Comparison of ENCODE assay signal across 25 cellular contexts in the genomic region with DNA sequence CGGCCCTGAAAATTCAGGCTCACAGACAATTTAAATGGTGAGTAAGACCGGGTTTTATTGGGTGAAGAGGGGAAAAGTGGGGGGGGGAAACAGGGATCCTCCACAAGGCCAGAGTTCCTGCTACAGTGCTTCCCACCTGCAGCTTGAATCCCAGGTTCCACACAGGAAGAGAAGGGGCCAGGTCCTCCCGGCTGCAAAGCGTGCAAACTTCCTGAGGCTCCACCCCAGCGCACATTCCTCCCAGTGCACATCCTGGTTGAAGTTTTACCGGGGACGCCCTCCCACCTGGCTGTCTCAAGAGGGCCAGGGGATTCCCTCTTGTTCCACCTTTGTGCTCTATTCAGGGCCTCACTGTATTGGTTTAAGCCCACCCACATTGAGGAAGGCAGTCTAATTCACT.
DNase-seq lines count a peak whose midpoint lies in the region; ATAC-seq, FAIRE-seq and TF ChIP-seq lines count a peak whose summit lies in the region.
"Had no signal": no experiment of that assay in that cellular context is flagged by ENCODE, and none has a peak within 500 bp of the region (broad histone marks: within the 10 kb centered on the region; RNA-seq: fewer than 3 reads in every experiment).

No MANE protein-coding gene starts in this region.

- H2BK12ac ChIP-seq in mesenchymal stem cell (ENCODE audit: low read length in 2 of 2) = no peak overlapping the region

- H3K14ac ChIP-seq in mesenchymal stem cell (ENCODE audit: low read length in 2 of 2) = no peak overlapping the region

- H3K4me3 ChIP-seq in HepG2 (replicated peaks in 1 of 3; ENCODE audit: insufficient read depth in 1 of 3, low read depth in 2 of 3, low read length in 3 of 3) = no peak overlapping the region
- no peak overlapping the region for H3K4me3 ChIP-seq in right lobe of liver
- H3K4me3 ChIP-seq in mesenchymal stem cell (ENCODE audit: insufficient read depth in 1 of 2, low read depth in 1 of 2, low read length in 2 of 2) = no peak overlapping the region
- H3K4me3 ChIP-seq in upper lobe of left lung = no peak overlapping the region
- H3K4me3 ChIP-seq: BLaER1, GM23248, HAP-1 had no signal

- H3K27ac Mint-ChIP-seq in WTC11 (no peak overlapping the region), endothelial cell (ENCODE audit: unreplicated experiment) (peak overlapping the region; percentile 36)
- H3K27ac Mint-ChIP-seq: B cell; CD4-positive, CD25-positive, alpha-beta regulatory T cell; CD8-positive, alpha-beta T cell; HFFc6 had no signal

- H3K18ac ChIP-seq in mesenchymal stem cell (ENCODE audit: low read depth in 1 of 2, low read length in 2 of 2) = no peak overlapping the region

- no TSS peak for BruUV-seq in HepG2 (replicated peaks; lab: Mats Ljungman, UMichigan)

- H3K27me3 ChIP-seq in HepG2 (ENCODE audit: control insufficient read depth in 1 of 2, insufficient read depth in 2 of 2, low read length in 2 of 2) = peaks cover 2 to 9% of the 10 kb centered on the region in 2 experiments; a peak in 3 of 5 replicates
- no peaks in the 10 kb centered on the region for H3K27me3 ChIP-seq in right lobe of liver
- no peaks in the 10 kb centered on the region for H3K27me3 ChIP-seq in mesenchymal stem cell (ENCODE audit: control insufficient read depth in 1 of 2, insufficient read depth in 1 of 2, low read length in 2 of 2)
- no peaks in the 10 kb centered on the region for H3K27me3 ChIP-seq in upper lobe of left lung
- H3K27me3 ChIP-seq: BLaER1 had no signal

- H2AK5ac ChIP-seq in mesenchymal stem cell (ENCODE audit: low read length, severe bottlenecking) = no peak overlapping the region

- CTCF ChIA-PET in HepG2 (lab: Yijun Ruan, JAX; ENCODE audit: low intra/inter-chr PET ratio, low total read pairs) = no interaction called here
- CTCF ChIA-PET in WTC11 (lab: Charles Lee) = interaction anchor here (0.6 to 2.4 kb wide), 3 partner anchors 184 to 301 kb away, joined by 3 to 15 read pairs (median 4); no protein-coding TSS in a partner anchor

- FAIRE-seq in HepG2 (lab: Jason Lieb, UNC) = no peak
- FAIRE-seq: A204.1, D721Med, GM12891, GM18507, H54 had no signal

- H3K4me3 Mint-ChIP-seq in WTC11 = no peak overlapping the region
- H3K4me3 Mint-ChIP-seq in endothelial cell (ENCODE audit: unreplicated experiment) = no peak overlapping the region
- H3K4me3 Mint-ChIP-seq: B cell; CD4-positive, CD25-positive, alpha-beta regulatory T cell; CD8-positive, alpha-beta T cell; HFFc6 had no signal

- TF ChIP-seq CTCF in HepG2 (CRISPR knock-in tag; IDR thresholded peaks at IDR 0.05) = no peak
- no peak for TF ChIP-seq CTCF in right lobe of liver (IDR thresholded peaks at IDR 0.05)
- TF ChIP-seq CTCF in WTC11 (IDR thresholded peaks at IDR 0.05) = no peak
- no peak for TF ChIP-seq CTCF in endothelial cell (IDR thresholded peaks at IDR 0.05; ENCODE audit: unreplicated experiment)
- no peak for TF ChIP-seq CTCF in upper lobe of left lung (IDR thresholded peaks at IDR 0.05)

- no peak overlapping the region for H2BK120ac ChIP-seq in mesenchymal stem cell (ENCODE audit: low read depth, low read length)

- H3K36me3 Mint-ChIP-seq in WTC11 (no peaks in the 10 kb centered on the region), endothelial cell (ENCODE audit: low read depth, unreplicated experiment) (no peaks in the 10 kb centered on the region)
- H3K36me3 Mint-ChIP-seq: CD4-positive, CD25-positive, alpha-beta regulatory T cell; CD8-positive, alpha-beta T cell had no signal

- H3K9me3 ChIP-seq in HepG2 (ENCODE audit: low read length) (no peaks in the 10 kb centered on the region), right lobe of liver (no peaks in the 10 kb centered on the region), mesenchymal stem cell (ENCODE audit: control insufficient read depth, low read length) (peaks cover 3% of the 10 kb centered on the region), upper lobe of left lung (no peaks in the 10 kb centered on the region)
- H3K9me3 ChIP-seq: BLaER1, HAP-1 had no signal

- H4K91ac ChIP-seq in mesenchymal stem cell (ENCODE audit: low read length) = no peak overlapping the region

- H3K23ac ChIP-seq in mesenchymal stem cell (ENCODE audit: low read length in 2 of 2) = no peak overlapping the region

- H3K4me1 Mint-ChIP-seq in WTC11 (peaks cover 21% of the 10 kb centered on the region), endothelial cell (ENCODE audit: unreplicated experiment) (peaks cover 3% of the 10 kb centered on the region)
- H3K4me1 Mint-ChIP-seq: B cell; CD4-positive, CD25-positive, alpha-beta regulatory T cell had no signal

- no peak for TF ChIP-seq RAD21 in HepG2 (CRISPR knock-in tag; IDR thresholded peaks at IDR 0.05)

- H3K27me3 Mint-ChIP-seq in WTC11 (ENCODE audit: low read depth) (0 out of 2 replicates have a peak, but pooled peaks cover 1% of the 10 kb centered on the region), endothelial cell (ENCODE audit: unreplicated experiment) (no peaks in the 10 kb centered on the region)
- H3K27me3 Mint-ChIP-seq: B cell; CD4-positive, CD25-positive, alpha-beta regulatory T cell had no signal

- H3K4me2 ChIP-seq in HepG2 (ENCODE audit: low read depth, low read length) (peak overlapping the region; percentile 33), mesenchymal stem cell (ENCODE audit: low read length, poor library complexity, severe bottlenecking) (no peak overlapping the region)
- H3K4me2 ChIP-seq: BLaER1 had no signal

- peak overlapping the region; percentile 41 for H4K8ac ChIP-seq in mesenchymal stem cell (ENCODE audit: low read length)

- 23% methylated on average over 7 of the region's 7 CpGs for WGBS in HepG2 (ENCODE audit: low lambda C conversion rate)
- 37% methylated on average over 2 of the region's 7 CpGs for WGBS in right lobe of liver (ENCODE audit: insufficient coverage, low coverage, low lambda C conversion rate, missing lambda C conversion rate)
- WGBS in mesenchymal stem cell = 95% methylated on average over 7 of the region's 7 CpGs
- WGBS in upper lobe of left lung, 2 donors = 55 to 73% methylated on average over 5 to 7 of the region's 7 CpGs

- in situ Hi-C loops in HepG2 (cut with HindIII; ENCODE audit: extremely low pct_ligation_motif_present, low pct_unique_long_range_greater_than_20kb) = no loop called here

- H3K4me1 ChIP-seq in HepG2 (ENCODE audit: insufficient read depth, low read length) (peaks cover 16% of the 10 kb centered on the region), right lobe of liver (no peaks in the 10 kb centered on the region), mesenchymal stem cell (ENCODE audit: control insufficient read depth, insufficient read depth, low read depth, low read length) (no peaks in the 10 kb centered on the region), upper lobe of left lung (no peaks in the 10 kb centered on the region)
- H3K4me1 ChIP-seq: BLaER1, HAP-1 had no signal

- H2AFZ ChIP-seq in HepG2 (ENCODE audit: low read length) = no peak overlapping the region
- H2AFZ ChIP-seq in mesenchymal stem cell (ENCODE audit: low read depth, low read length) = no peak overlapping the region
- H2AFZ ChIP-seq: GM23248 had no signal

- H3K9me3 Mint-ChIP-seq in WTC11 = 0 out of 2 replicates have a peak, but pooled peaks cover 5% of the 10 kb centered on the region
- no peaks in the 10 kb centered on the region for H3K9me3 Mint-ChIP-seq in endothelial cell (ENCODE audit: unreplicated experiment)

- no peak for TF ChIP-seq POLR2A in HepG2 (IDR thresholded peaks at IDR 0.05; ENCODE audit: insufficient read depth in 1 of 2, low read depth in 2 of 2, low read length in 2 of 2)
- no peak for TF ChIP-seq POLR2A in right lobe of liver (IDR thresholded peaks at IDR 0.05)
- no peak for TF ChIP-seq POLR2A in upper lobe of left lung (IDR thresholded peaks at IDR 0.05)

- ATAC-seq in HepG2 = peak; percentile 58
- no peak for ATAC-seq in right lobe of liver
- ATAC-seq in WTC11 = peak; percentile 10; the same call in 1 of the 2 replicates
- no peak for ATAC-seq in upper lobe of left lung (ENCODE audit: low FRiP score in 2 of 2)
- ATAC-seq: CD8-positive, alpha-beta T cell had no signal

- H2BK5ac ChIP-seq in mesenchymal stem cell (ENCODE audit: low read depth, low read length, poor library complexity, severe bottlenecking) = no peak overlapping the region

- no peak for DNase-seq in HepG2 (ENCODE audit: low spot score)
- no peak for DNase-seq in right lobe of liver
- no peak for DNase-seq in WTC11 (ENCODE audit: low spot score)
- DNase-seq in endothelial cell (ENCODE audit: low spot score) = no peak
- DNase-seq in mesenchymal stem cell = no peak
- no peak for DNase-seq in upper lobe of left lung
- DNase-seq in NCI-H2029 (lab: John Stamatoyannopoulos, UW) = no peak
- no peak for DNase-seq in COLO829 (ENCODE audit: low spot score)
- DNase-seq: CD4-positive, CD25-positive, alpha-beta regulatory T cell; CD8-positive, alpha-beta T cell; DMS 273 treated with DMSO at 0.1 percent for 48 hours; DMS79 treated with DMSO at 0.1 percent for 48 hours; GF-D8; GM23248; HFFc6 had no signal

- no peak overlapping the region for H3K4ac ChIP-seq in mesenchymal stem cell (ENCODE audit: low read depth in 1 of 2, low read length in 2 of 2)

- H3K27ac ChIP-seq in HepG2 (ENCODE audit: extremely low read length, insufficient read depth, low read length) = no peak overlapping the region
- H3K27ac ChIP-seq in right lobe of liver = no peak overlapping the region
- no peak overlapping the region for H3K27ac ChIP-seq in mesenchymal stem cell (ENCODE audit: low read length, poor library complexity, severe bottlenecking)
- H3K27ac ChIP-seq in upper lobe of left lung = no peak overlapping the region
- H3K27ac ChIP-seq: 22Rv1, BLaER1, C4-2B, GM23248 had no signal

- H3K9ac ChIP-seq in HepG2 (ENCODE audit: insufficient read depth, low read depth, low read length) (no peak overlapping the region), mesenchymal stem cell (ENCODE audit: low read length) (no peak overlapping the region)
- H3K9ac ChIP-seq: BLaER1, GM23248 had no signal

- intact Hi-C loops in HepG2 (cut with micrococcal nuclease; ENCODE audit: unreplicated experiment) (no loop called here), right lobe of liver (cut with DNase I) (no loop called here)

- H3K36me3 ChIP-seq in HepG2 (replicated peaks in 1 of 2; ENCODE audit: control insufficient read depth in 1 of 2, insufficient read depth in 2 of 2, low read length in 2 of 2) = no peaks in the 10 kb centered on the region
- H3K36me3 ChIP-seq in right lobe of liver = no peaks in the 10 kb centered on the region
- H3K36me3 ChIP-seq in mesenchymal stem cell (ENCODE audit: control insufficient read depth in 1 of 2, insufficient read depth in 2 of 2, low read depth in 1 of 2, low read length in 2 of 2) = no peaks in the 10 kb centered on the region
- H3K36me3 ChIP-seq in upper lobe of left lung = no peaks in the 10 kb centered on the region
- H3K36me3 ChIP-seq: BLaER1, HAP-1 had no signal

- H2BK15ac ChIP-seq in mesenchymal stem cell (ENCODE audit: low read depth, poor library complexity, severe bottlenecking) = no peak overlapping the region

- POLR2A ChIA-PET in HepG2 (lab: Yijun Ruan, JAX) = no interaction called here
- POLR2A ChIA-PET in WTC11 (lab: Charles Lee) = interaction anchor here (0.6 kb wide), 1 partner anchor 193 kb away, joined by 3 read pairs; no protein-coding TSS in a partner anchor

- H4K20me1 ChIP-seq in HepG2 (ENCODE audit: insufficient read depth, low read length) = no peaks in the 10 kb centered on the region
- H4K20me1 ChIP-seq: BLaER1 had no signal

- no peaks in the 10 kb centered on the region for H3K79me1 ChIP-seq in mesenchymal stem cell (replicated peaks; ENCODE audit: low read length, poor library complexity, severe bottlenecking)

- no peaks in the 10 kb centered on the region for H3K79me2 ChIP-seq in HepG2 (ENCODE audit: insufficient read depth, low read length)

- TF ChIP-seq EP300 in HepG2 (IDR thresholded peaks at IDR 0.05; ENCODE audit: low read depth in 2 of 2, low read length in 2 of 2) (no peak), HepG2 (CRISPR knock-in tag; IDR thresholded peaks at IDR 0.05; ENCODE audit: borderline replicate concordance) (no peak), upper lobe of left lung (IDR thresholded peaks at IDR 0.05) (no peak)

Comparison
In these comparisons a context has a peak if more than half of its experiments do, and no peak if none do; other contexts are left out.
1. ATAC-seq: peak in HepG2 (single experiment) and WTC11 (single experiment); none in right lobe of liver (0 of 4) and upper lobe of left lung (0 of 2).